In genomic region chr17:42002792-42003301, GRCh38 we compare ENCODE assay signal across 11 cellular contexts. TPM values are rescaled to one million over a fixed set of nuclear protein-coding genes. Genes with fewer than 3 reads are reported as not detected.
DNase-seq lines count a peak whose midpoint lies in the region; ATAC-seq and TF ChIP-seq lines count a peak whose summit lies in the region.
"Had no signal": no experiment of that assay in that cellular context is flagged by ENCODE, and none has a peak within 500 bp of the region (broad histone marks: within the 10 kb centered on the region; RNA-seq: fewer than 3 reads in every experiment).

No MANE protein-coding gene starts in this region.

- H3K4me3 ChIP-seq in MM.1S (ENCODE audit: low read length) (no peak overlapping the region), dorsolateral prefrontal cortex (peak overlapping the region in 7 of 59 donors; percentile 4 to 28 (median 17)), neutrophil (ENCODE audit: low read depth in 1 of 2, low read length in 1 of 2) (no peak overlapping the region)
- H3K4me3 ChIP-seq: BLaER1, sigmoid colon had no signal

- no peak overlapping the region for H2AFZ ChIP-seq in MM.1S (ENCODE audit: low read length)

- DNase-seq in CD4-positive, alpha-beta T cell, result no peak
- DNase-seq in MM.1S (no peak), dorsolateral prefrontal cortex (peak in 1 of 10 donors; percentile 33), A172 (ENCODE audit: low spot score) (no peak), GM13977 (ENCODE audit: low spot score) (no peak), GM03348 (ENCODE audit: low spot score) (no peak)
- DNase-seq: activated CD4-positive, alpha-beta T cell treated with anti-CD3 and anti-CD28 coated beads for 48 hours; sigmoid colon had no signal

- no peaks in the 10 kb centered on the region for H3K9me3 ChIP-seq in CD4-positive, alpha-beta T cell (ENCODE audit: control insufficient read depth, low read length)
- H3K9me3 ChIP-seq in MM.1S (replicated peaks; ENCODE audit: insufficient read depth, low read length) (no peaks in the 10 kb centered on the region), neutrophil (no peaks in the 10 kb centered on the region)
- H3K9me3 ChIP-seq: BLaER1, sigmoid colon had no signal

- peaks cover 86% of the 10 kb centered on the region for H3K79me2 ChIP-seq in MM.1S (ENCODE audit: low read length)

- H3K27me3 Mint-ChIP-seq in CD4-positive, alpha-beta T cell, result no peaks in the 10 kb centered on the region

- H4K20me1 ChIP-seq in MM.1S (ENCODE audit: insufficient read depth, low read length), result peaks cover 9% of the 10 kb centered on the region; the same call in 1 of the 2 replicates

- peaks cover 66% of the 10 kb centered on the region for H3K36me3 Mint-ChIP-seq in CD4-positive, alpha-beta T cell (ENCODE audit: low read depth)

- CTCF ChIA-PET in CD4-positive, alpha-beta T cell (lab: Charles Lee), result no interaction called here

- no peak overlapping the region for H3K9ac ChIP-seq in MM.1S (ENCODE audit: low read length)
- H3K9ac ChIP-seq: BLaER1 had no signal

- H3K27me3 ChIP-seq in CD4-positive, alpha-beta T cell (ENCODE audit: control insufficient read depth, insufficient read depth, low read length), result no peaks in the 10 kb centered on the region
- no peaks in the 10 kb centered on the region for H3K27me3 ChIP-seq in MM.1S (replicated peaks; ENCODE audit: insufficient read depth, low read length)
- H3K27me3 ChIP-seq in dorsolateral prefrontal cortex, result no peaks in the 10 kb centered on the region
- H3K27me3 ChIP-seq in neutrophil, result no peaks in the 10 kb centered on the region
- H3K27me3 ChIP-seq: BLaER1, sigmoid colon had no signal

- H3K27ac Mint-ChIP-seq in CD4-positive, alpha-beta T cell, result peak overlapping the region; percentile 44

- H3F3A ChIP-seq in MM.1S (ENCODE audit: insufficient read depth, low read length), result peaks cover 8% of the 10 kb centered on the region

- intact Hi-C loops in CD4-positive, alpha-beta T cell (cut with DNase I, micrococcal nuclease), result no loop called here
- intact Hi-C loops in dorsolateral prefrontal cortex (cut with DNase I), result loop anchor here in 1 of 2 donors (1.0 kb wide), 1 partner anchor 10 kb away; no protein-coding TSS in a partner anchor

- no peaks in the 10 kb centered on the region for H3K9me2 ChIP-seq in MM.1S (replicated peaks; ENCODE audit: insufficient read depth, low read length)

- no peak for TF ChIP-seq CTCF in CD4-positive, alpha-beta T cell (IDR thresholded peaks at IDR 0.05)
- TF ChIP-seq CTCF in MM.1S (IDR thresholded peaks at IDR 0.05; ENCODE audit: low read length) (no peak), dorsolateral prefrontal cortex (IDR thresholded peaks at IDR 0.05 in 54 of 56, conservative IDR thresholded peaks at IDR 0.05 in 2 of 56; ENCODE audit: low read depth in 1 of 56, partially characterized antibody in 56 of 56) (peak in 1 of 56 donors; percentile 13), neutrophil (IDR thresholded peaks at IDR 0.05) (no peak), GM13977 (IDR thresholded peaks at IDR 0.05; ENCODE audit: extremely low read depth, insufficient read depth, missing control alignments) (no peak)

- H3K4me1 Mint-ChIP-seq in CD4-positive, alpha-beta T cell (ENCODE audit: low read depth), result peaks cover 16% of the 10 kb centered on the region

- in situ Hi-C loops in GM13977 (cut with MboI; ENCODE audit: low pct_unique_long_range_greater_than_20kb, low sequenced_read_pairs, unreplicated experiment), result no loop called here

- H3K4me1 ChIP-seq in MM.1S (ENCODE audit: low read length), result peaks cover 34% of the 10 kb centered on the region
- H3K4me1 ChIP-seq in neutrophil (ENCODE audit: control insufficient read depth in 1 of 2, insufficient read depth in 1 of 2, low read depth in 1 of 2, low read length in 1 of 2), result peaks cover 29 to 37% of the 10 kb centered on the region in 2 experiments
- H3K4me1 ChIP-seq: BLaER1 had no signal

- H3K27ac ChIP-seq in CD4-positive, alpha-beta T cell (ENCODE audit: low read depth, low read length), result no peak overlapping the region
- H3K27ac ChIP-seq in MM.1S (ENCODE audit: low read length), result peak overlapping the region; percentile 4; the same call in 1 of the 2 replicates
- peak overlapping the region; percentile 43 to 100 (median 87) for H3K27ac ChIP-seq in dorsolateral prefrontal cortex
- H3K27ac ChIP-seq in neutrophil, result peak overlapping the region; percentile 55
- H3K27ac ChIP-seq: BLaER1 had no signal

- no peak for ATAC-seq in CD4-positive, alpha-beta T cell (ENCODE audit: poor library complexity)
- ATAC-seq in GM21381 (IDR thresholded peaks at IDR 0.05; ENCODE audit: unreplicated experiment), result no peak

- POLR2A ChIA-PET in CD4-positive, alpha-beta T cell (lab: Charles Lee), result interaction anchor here (1.0 to 1.2 kb wide), 2 partner anchors 13 to 15 kb away, joined by 3 to 4 read pairs; partner anchors contain the start of gene DNAJC7

- H3K4me3 Mint-ChIP-seq in CD4-positive, alpha-beta T cell, result no peak overlapping the region

- peak overlapping the region; percentile 27; the same call in 1 of the 2 replicates for H3K4me2 ChIP-seq in MM.1S (ENCODE audit: low read depth, low read length)
- H3K4me2 ChIP-seq: BLaER1 had no signal

- no peaks in the 10 kb centered on the region for H3K9me3 Mint-ChIP-seq in CD4-positive, alpha-beta T cell

- H3K36me3 ChIP-seq in MM.1S (replicated peaks; ENCODE audit: insufficient read depth, low read length) (peaks cover 3% of the 10 kb centered on the region; the same call in 1 of the 2 replicates), neutrophil (peaks cover 30% of the 10 kb centered on the region)

RNA-seq across cellular contexts. Expression of gene DNAJC7, which starts 14.4 kb away (rescaled TPM):
- total RNA-seq in CD4-positive, alpha-beta T cell, result 100 to 1,000 TPM; 117 to 140 TPM
- total RNA-seq in dorsolateral prefrontal cortex, result 100 to 1,000 TPM in 114 of 120 experiments, 10 to 100 TPM in 6; 88.3 to 157 (median 125) TPM
- 118 and 132 TPM in 2 replicates for total RNA-seq in A172 (2014; rRNA removed; shearing (Covaris generic))

RNA-seq across cellular contexts. Expression of gene NKIRAS2, which starts 17.0 kb away (rescaled TPM):
- 10 to 100 TPM; 12.5 to 12.9 TPM for total RNA-seq in CD4-positive, alpha-beta T cell
- total RNA-seq in dorsolateral prefrontal cortex, result 10 to 100 TPM in 106 of 120 experiments, 1 to 10 TPM in 14; 8.1 to 21.5 (median 12.5) TPM
- total RNA-seq in A172 (2014; rRNA removed; shearing (Covaris generic)), result 48.6 and 51.8 TPM in 2 replicates

RNA-seq across cellular contexts. Expression of gene CNP, which starts 36.3 kb away (rescaled TPM):
- total RNA-seq in CD4-positive, alpha-beta T cell, result 10 to 100 TPM; 19.2 to 23.4 TPM
- total RNA-seq in dorsolateral prefrontal cortex, result 1,000 to 10,000 TPM in 25 of 120 experiments, 100 to 1,000 TPM in 95; 166 to 3,303 (median 637) TPM
- total RNA-seq in A172 (2014; rRNA removed; shearing (Covaris generic)), result 110 and 127 TPM in 2 replicates

RNA-seq across cellular contexts. Expression of gene C17orf113, which starts 47.6 kb away (rescaled TPM):
- total RNA-seq in CD4-positive, alpha-beta T cell, result under 1 TPM; 0.42 to 0.55 TPM
- total RNA-seq in dorsolateral prefrontal cortex, result 1 to 10 TPM; 1.6 to 5.7 (median 3.4) TPM
- not detected in 2 replicates for total RNA-seq in A172 (2014; rRNA removed; shearing (Covaris generic))
